ENCODE assay signal across 11 cellular contexts in the genomic region with DNA sequence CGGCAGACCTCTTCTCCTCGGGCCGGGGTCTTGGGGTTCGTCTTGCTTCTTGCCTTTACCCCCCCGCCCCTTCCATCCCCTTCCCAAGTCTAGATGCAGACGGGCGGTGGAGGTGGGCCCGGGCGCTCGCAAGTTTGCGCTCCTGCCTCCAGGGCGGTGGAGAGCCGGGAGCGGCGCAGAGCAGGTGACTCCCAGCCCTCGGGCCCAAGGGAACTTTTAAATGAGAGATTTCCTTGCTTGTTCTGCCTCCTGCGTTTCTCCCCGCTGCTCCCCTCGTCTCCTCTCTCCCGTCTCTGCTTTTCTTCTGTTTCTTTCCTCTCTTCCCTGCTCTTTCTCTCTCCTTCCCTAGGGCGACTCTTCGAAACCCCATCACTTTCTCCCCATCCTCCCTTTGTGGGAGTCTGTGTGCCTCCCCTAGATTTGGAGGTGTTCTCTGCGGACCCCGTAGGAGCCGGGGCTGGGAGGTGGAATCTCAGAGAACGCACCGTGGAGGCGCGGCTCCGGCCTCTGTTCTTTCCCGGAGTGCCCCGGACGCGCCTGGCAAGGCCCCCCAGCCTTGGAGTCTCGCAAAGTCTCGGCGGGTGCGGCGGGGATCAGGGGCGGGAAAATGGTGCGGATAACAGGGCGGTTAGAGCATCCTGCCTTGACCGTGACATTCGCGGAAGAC. TPM values are rescaled to one million over a fixed set of nuclear protein-coding genes. Genes with fewer than 3 reads are reported as not detected.
DNase-seq lines count a peak whose midpoint lies in the region; ATAC-seq lines count a peak whose summit lies in the region.
"Had no signal": no experiment of that assay in that cellular context is flagged by ENCODE, and none has a peak within 500 bp of the region (broad histone marks: within the 10 kb centered on the region; RNA-seq: fewer than 3 reads in every experiment).

No MANE protein-coding gene starts in this region.

- H3K27ac ChIP-seq in neuronal stem cell (replicated peaks; ENCODE audit: low read length): no peak overlapping the region
- H3K27ac ChIP-seq: 22Rv1, thoracic aorta had no signal

- no peaks in the 10 kb centered on the region for H3K9me3 ChIP-seq in neuronal stem cell (replicated peaks in 1 of 2; ENCODE audit: control insufficient read depth in 2 of 2, insufficient read depth in 1 of 2, low read depth in 1 of 2, low read length in 2 of 2)
- H3K9me3 ChIP-seq: thoracic aorta had no signal

- peaks cover 5 to 7% of the 10 kb centered on the region in 2 donors for H3K4me1 ChIP-seq in neuronal stem cell (ENCODE audit: control insufficient read depth in 2 of 2, insufficient read depth in 1 of 2, low read depth in 1 of 2, low read length in 2 of 2)

- H4K91ac ChIP-seq in neuronal stem cell (ENCODE audit: low read depth, low read length, poor library complexity): no peak overlapping the region

- no peak overlapping the region for H2BK15ac ChIP-seq in neuronal stem cell (ENCODE audit: low read length)

- peaks cover 5 to 62% (median 27%) of the 10 kb centered on the region in 3 experiments for H3K27me3 ChIP-seq in neuronal stem cell (ENCODE audit: control insufficient read depth in 3 of 3, insufficient read depth in 3 of 3, low read depth in 1 of 3, low read length in 3 of 3)

- H2AK5ac ChIP-seq in neuronal stem cell (ENCODE audit: low read depth, low read length): no peak overlapping the region

- peak; percentile 58 for DNase-seq in DMS 273 (lab: John Stamatoyannopoulos, UW; ENCODE audit: unreplicated experiment)
- no peak for DNase-seq in DMS 273 treated with DMSO at 0.1 percent for 48 hours (lab: John Stamatoyannopoulos, UW)
- DNase-seq in NCI-H69 (lab: John Stamatoyannopoulos, UW): peak; percentile 83
- peak; percentile 10 for DNase-seq in dermis blood vessel endothelial cell
- DNase-seq in neuronal stem cell (ENCODE audit: low spot score): peak; percentile 39
- no peak for DNase-seq in stimulated activated CD8-positive, alpha-beta memory T cell treated with anti-CD3 and anti-CD28 coated beads, Interleukin-4, amount 100 ng/mL, for 48 hours
- no peak for DNase-seq in NCI-H2107 treated with DMSO at 0.1 percent for 48 hours (lab: John Stamatoyannopoulos, UW; ENCODE audit: unreplicated experiment)
- DNase-seq: NCI-H524 treated with DMSO at 0.1 percent for 48 hours had no signal

- no peak overlapping the region for H2BK5ac ChIP-seq in neuronal stem cell (ENCODE audit: low read length)

- H3K36me3 ChIP-seq in neuronal stem cell (replicated peaks in 1 of 2; ENCODE audit: control insufficient read depth in 2 of 2, insufficient read depth in 2 of 2, low read length in 2 of 2): no peaks in the 10 kb centered on the region
- H3K36me3 ChIP-seq: thoracic aorta had no signal

- no peaks in the 10 kb centered on the region for H3K79me1 ChIP-seq in neuronal stem cell (ENCODE audit: low read depth, low read length)

- peak overlapping the region; percentile 61 for H3K18ac ChIP-seq in neuronal stem cell (ENCODE audit: low read length)

- no peak for ATAC-seq in GM21360 (IDR thresholded peaks at IDR 0.05; ENCODE audit: unreplicated experiment)

- H3K23ac ChIP-seq in neuronal stem cell (ENCODE audit: low read depth, low read length, poor library complexity): no peak overlapping the region

- no CpG with 5 or more reads among the region's 45 CpGs for WGBS in neuronal stem cell (ENCODE audit: extremely low coverage in 2 of 2, insufficient read length in 2 of 2, insufficient replicate concordance in 1 of 2), 2 donors

- H3K4ac ChIP-seq in neuronal stem cell (ENCODE audit: low read length): no peak overlapping the region

- H4K8ac ChIP-seq in neuronal stem cell (ENCODE audit: low read depth, low read length): peak overlapping the region; percentile 48

- H3K4me3 ChIP-seq in neuronal stem cell (ENCODE audit: low read length in 2 of 2): peak overlapping the region; percentile 62 to 70

- peak overlapping the region; percentile 89 for H3K4me2 ChIP-seq in neuronal stem cell (ENCODE audit: insufficient read depth, low read length, poor library complexity, severe bottlenecking)

- peak overlapping the region; percentile 54 for H3K9ac ChIP-seq in neuronal stem cell (ENCODE audit: low read depth, low read length, poor library complexity)

- no peak overlapping the region for H3K14ac ChIP-seq in neuronal stem cell (ENCODE audit: low read length)

- H2BK120ac ChIP-seq in neuronal stem cell (ENCODE audit: low read depth, low read length): no peak overlapping the region

- peak overlapping the region; percentile 96 for H2AFZ ChIP-seq in neuronal stem cell (ENCODE audit: low read length)

- no peak overlapping the region for H2BK12ac ChIP-seq in neuronal stem cell (ENCODE audit: low read length)

RNA-seq across cellular contexts. Expression of a gene that starts 1.1 kb away (rescaled TPM):
- not detected in 2 replicates for total RNA-seq in dermis blood vessel endothelial cell
- polyA plus RNA-seq in neuronal stem cell (2013, experiment 1 of 2): 1.9 TPM
- polyA plus RNA-seq in neuronal stem cell (2013, experiment 2 of 2): 2.0 TPM
- total RNA-seq: thoracic aorta had no signal

Comparison
In these comparisons a context has a peak if more than half of its experiments do, and no peak if none do; other contexts are left out.
1. DNase-seq: peak in DMS 273 (single experiment), NCI-H69 (single experiment), dermis blood vessel endothelial cell (single experiment) and neuronal stem cell (single experiment); none in DMS 273 treated with DMSO at 0.1 percent for 48 hours (single experiment), stimulated activated CD8-positive, alpha-beta memory T cell treated with anti-CD3 and anti-CD28 coated beads, Interleukin-4, amount 100 ng/mL, for 48 hours (single experiment) and NCI-H2107 treated with DMSO at 0.1 percent for 48 hours (single experiment).